8 cellular contexts compared by ENCODE assay signal in genomic region chr19:11797491-11797890, GRCh38. TPM values are rescaled to one million over a fixed set of nuclear protein-coding genes. Genes with fewer than 3 reads are reported as not detected.
DNase-seq lines count a peak whose midpoint lies in the region; ATAC-seq, FAIRE-seq and TF ChIP-seq lines count a peak whose summit lies in the region.

No MANE protein-coding gene starts in this region.

- TF ChIP-seq CTCF in DND-41 (IDR thresholded peaks at IDR 0.05; ENCODE audit: borderline replicate concordance, extremely low read depth, low read length, poor library complexity, severe bottlenecking) (peak; percentile 90), chondrocyte (IDR thresholded peaks at IDR 0.05) (peak; percentile 87), kidney (IDR thresholded peaks at IDR 0.05; ENCODE audit: borderline replicate concordance, extremely low read depth, insufficient read depth) (peak; percentile 95)

- no peak overlapping the region for H3K4me3 Mint-ChIP-seq in chondrocyte (ENCODE audit: unreplicated experiment)

- H3K9ac ChIP-seq in DND-41 (ENCODE audit: low read depth, low read length): peak overlapping the region; percentile 73
- peak overlapping the region in 1 of 2 donors; percentile 36 for H3K9ac ChIP-seq in kidney (ENCODE audit: low read length in 2 of 2)

- H3K79me2 ChIP-seq in DND-41 (ENCODE audit: insufficient read depth, low read length): no peaks in the 10 kb centered on the region; the same call in 1 of the 2 replicates

- H4K20me1 ChIP-seq in DND-41 (ENCODE audit: insufficient read depth, low read length): no peaks in the 10 kb centered on the region

- peak overlapping the region; percentile 73 for H3K4me2 ChIP-seq in DND-41 (ENCODE audit: insufficient read depth, low read length)

- ATAC-seq in DND-41 (ENCODE audit: insufficient read depth, low read depth) (peak; percentile 72), HG03064 (IDR thresholded peaks at IDR 0.05; ENCODE audit: low read depth, unreplicated experiment) (peak; percentile 54), HG02840 (IDR thresholded peaks at IDR 0.05; ENCODE audit: low FRiP score, unreplicated experiment) (no peak)

- H3K36me3 ChIP-seq in DND-41 (ENCODE audit: insufficient read depth, low read length): no peaks in the 10 kb centered on the region
- H3K36me3 ChIP-seq in kidney (ENCODE audit: control insufficient read depth in 1 of 2, insufficient read depth in 2 of 2, low read length in 2 of 2): no peaks in the 10 kb centered on the region

- peaks cover 15% of the 10 kb centered on the region for H3K4me1 Mint-ChIP-seq in chondrocyte (ENCODE audit: low read depth)

- H3K36me3 Mint-ChIP-seq in chondrocyte (ENCODE audit: low read depth): peaks cover 6% of the 10 kb centered on the region

- H3K4me3 ChIP-seq in DND-41 (ENCODE audit: low read depth in 1 of 2, low read length in 2 of 2) (peak overlapping the region in 1 of 2 experiments; percentile 87; a peak in 2 of 4 replicates), kidney (ENCODE audit: low read length in 2 of 2) (peak overlapping the region; percentile 48 to 86)

- peak overlapping the region; percentile 98 for H3K27ac Mint-ChIP-seq in chondrocyte (ENCODE audit: unreplicated experiment)

- H3K27me3 ChIP-seq in DND-41 (ENCODE audit: insufficient read depth, low read length, poor library complexity): no peaks in the 10 kb centered on the region

- H3K9me3 ChIP-seq in DND-41 (ENCODE audit: insufficient read depth, low read length, severe bottlenecking) (no peaks in the 10 kb centered on the region), kidney (ENCODE audit: control insufficient read depth in 1 of 2, low read length in 2 of 2) (no peaks in the 10 kb centered on the region)

- DNase-seq in DND-41: peak; percentile 88
- DNase-seq in NCI-H345 (lab: John Stamatoyannopoulos, UW): peak; percentile 77
- peak; percentile 62 for DNase-seq in activated CD4-positive, alpha-beta T cell treated with anti-CD3 and anti-CD28 coated beads for 1 hour
- DNase-seq in chondrocyte (ENCODE audit: low spot score): no peak
- DNase-seq in kidney: peak; percentile 93
- DNase-seq in stimulated activated CD4-positive, alpha-beta T cell treated with anti-CD3 and anti-CD28 coated beads, Interleukin-15, amount 100 ng/mL, for 1 hour (ENCODE audit: low read depth in 1 of 2, low spot score in 1 of 2): peak; percentile 41 to 50

- peaks cover 3% of the 10 kb centered on the region for H3K9me3 Mint-ChIP-seq in chondrocyte (ENCODE audit: low read depth)

- H3K27ac ChIP-seq in DND-41 (ENCODE audit: low read length) (peak overlapping the region; percentile 78), kidney (ENCODE audit: low read depth in 2 of 2, low read length in 2 of 2) (peak overlapping the region in 1 of 2 donors; percentile 52)

- H3K27me3 Mint-ChIP-seq in chondrocyte (ENCODE audit: low read depth): no peaks in the 10 kb centered on the region

- H3K4me1 ChIP-seq in DND-41 (ENCODE audit: insufficient read depth, low read length): peaks cover 25% of the 10 kb centered on the region
- peaks cover 8 to 9% of the 10 kb centered on the region in 2 donors for H3K4me1 ChIP-seq in kidney (ENCODE audit: control insufficient read depth in 1 of 2, insufficient read depth in 1 of 2, low read depth in 1 of 2, low read length in 2 of 2)

- H2AFZ ChIP-seq in DND-41 (ENCODE audit: low read depth, low read length): peak overlapping the region; percentile 67; the same call in 1 of the 2 replicates

- peak; percentile 59 for FAIRE-seq in kidney (lab: Jason Lieb, UNC)

- intact Hi-C loops in kidney (cut with DNase I): no loop called here

RNA-seq across cellular contexts. Expression of gene ZNF491, which starts 0.8 kb away (rescaled TPM):
- total RNA-seq in chondrocyte: 3.6 to 7.1 TPM (median 4.2 TPM) in 3 replicates
- total RNA-seq in kidney: 2.5 TPM
- polyA plus RNA-seq in kidney (ENCODE audit: insufficient read depth, low read depth, low replicate concordance): 1.1 TPM

RNA-seq across cellular contexts. Expression of gene ZNF440, which starts 16.6 kb away (rescaled TPM):
- total RNA-seq in chondrocyte: 8.2 to 11.6 TPM (median 8.4 TPM) in 3 replicates
- total RNA-seq in kidney: 21.0 TPM
- 3.0 TPM for polyA plus RNA-seq in kidney (ENCODE audit: insufficient read depth, low read depth, low replicate concordance)

RNA-seq across cellular contexts. Expression of gene ZNF441, which starts 30.7 kb away (rescaled TPM):
- total RNA-seq in chondrocyte: 4.9 to 5.8 TPM (median 5.6 TPM) in 3 replicates
- total RNA-seq in kidney: 19.3 TPM
- polyA plus RNA-seq in kidney (ENCODE audit: insufficient read depth, low read depth, low replicate concordance): 4.4 TPM

RNA-seq across cellular contexts. Expression of gene ZNF439, which starts 51.0 kb away (rescaled TPM):
- total RNA-seq in chondrocyte (1.1 to 5.7 TPM (median 4.9 TPM) in 3 replicates), kidney (13.2 TPM)
- 4.5 TPM for polyA plus RNA-seq in kidney (ENCODE audit: insufficient read depth, low read depth, low replicate concordance)

RNA-seq across cellular contexts. Expression of gene ZNF823, which starts 58.7 kb away (rescaled TPM):
- total RNA-seq in chondrocyte: 3.7 to 5.5 TPM (median 3.8 TPM) in 3 replicates
- total RNA-seq in kidney: 12.5 TPM
- polyA plus RNA-seq in kidney (ENCODE audit: insufficient read depth, low read depth, low replicate concordance): 5.6 TPM
